In the genomic region with DNA sequence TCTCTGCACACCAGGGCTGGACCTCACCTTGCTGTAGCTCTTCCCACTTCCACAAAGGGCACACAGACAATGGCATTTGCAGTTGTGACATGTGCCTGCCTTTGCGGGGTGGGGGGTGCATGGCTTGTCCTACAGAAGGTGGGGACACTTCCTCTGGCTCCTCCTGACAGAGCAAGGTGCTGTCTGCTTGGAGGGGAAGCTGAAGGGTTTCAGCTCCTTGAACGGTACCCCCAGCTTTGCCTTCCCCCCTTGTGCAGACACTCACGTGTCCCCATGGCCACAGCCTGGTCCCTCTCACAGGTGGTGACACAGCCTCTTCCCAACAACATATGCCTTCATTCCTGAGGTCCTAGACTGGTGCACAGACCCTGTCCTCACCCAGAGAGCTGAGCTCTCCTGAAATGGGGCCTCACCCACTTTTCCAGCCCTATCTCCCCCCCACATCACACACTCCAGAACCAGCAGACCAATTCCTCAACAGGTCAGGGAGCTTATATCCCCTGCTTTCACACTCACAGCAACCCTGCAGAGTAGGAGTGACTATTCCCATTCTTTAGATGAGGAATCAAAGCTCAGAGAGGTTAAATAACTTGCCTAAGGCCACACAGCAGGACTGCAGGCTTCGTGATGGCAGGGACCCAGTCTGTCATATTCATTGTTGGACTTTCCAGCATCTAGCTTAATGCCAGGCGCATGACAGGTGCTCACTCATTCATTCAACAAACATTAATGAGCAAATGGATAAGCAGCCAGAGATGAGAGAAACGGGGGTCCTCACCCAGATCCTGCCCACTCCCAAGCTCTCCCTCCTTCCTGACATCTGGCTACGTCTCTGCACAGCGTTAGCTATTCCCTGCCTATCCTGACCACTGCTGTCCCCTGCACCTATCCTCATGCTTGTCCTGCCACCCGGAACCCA, we compare ENCODE assay signal across 1 cellular context.
TF ChIP-seq lines count a peak whose summit lies in the region.

No MANE protein-coding gene starts in this region.

TF ChIP-seq in HepG2, 621 proteins besides CTCF, POLR2A, EP300 and RAD21:
- TF ChIP-seq NCOA2 (CRISPR knock-in tag; IDR thresholded peaks at IDR 0.05) (no peak), ZNF75D (CRISPR knock-in tag; IDR thresholded peaks at IDR 0.05; ENCODE audit: borderline replicate concordance) (no peak), ZNF225 (CRISPR knock-in tag; IDR thresholded peaks at IDR 0.05) (no peak), ZNF577 (CRISPR knock-in tag; IDR thresholded peaks at IDR 0.05; ENCODE audit: borderline replicate concordance, low read depth) (no peak), POLR2AphosphoS2 (IDR thresholded peaks at IDR 0.05; ENCODE audit: low read depth, low read length) (no peak), GPN1 (CRISPR knock-in tag; IDR thresholded peaks at IDR 0.05; ENCODE audit: borderline replicate concordance) (no peak), ZBTB7B (CRISPR knock-in tag; IDR thresholded peaks at IDR 0.05) (no peak), ZNF589 (CRISPR knock-in tag; conservative IDR thresholded peaks at IDR 0.05) (no peak), ZMYM2 (CRISPR knock-in tag; IDR thresholded peaks at IDR 0.05) (no peak), REL (CRISPR knock-in tag; conservative IDR thresholded peaks at IDR 0.05) (no peak), GABPB1 (CRISPR knock-in tag; IDR thresholded peaks at IDR 0.05) (no peak), SOX5 (CRISPR knock-in tag; IDR thresholded peaks at IDR 0.05; ENCODE audit: borderline replicate concordance) (peak; percentile 50; the same call in 1 of the 2 replicates), NKX3-1 (CRISPR knock-in tag; IDR thresholded peaks at IDR 0.05) (no peak), ZNF768 (CRISPR knock-in tag; IDR thresholded peaks at IDR 0.05) (peak; percentile 79; the same call in 1 of the 2 replicates), ONECUT2 (CRISPR knock-in tag; IDR thresholded peaks at IDR 0.05) (no peak), JUN (CRISPR knock-in tag; IDR thresholded peaks at IDR 0.05) (no peak), ETV6 (CRISPR knock-in tag; conservative IDR thresholded peaks at IDR 0.05) (no peak), ZNF230 (CRISPR knock-in tag; IDR thresholded peaks at IDR 0.05) (no peak), ZSCAN25 (CRISPR knock-in tag; IDR thresholded peaks at IDR 0.05) (no peak), ZKSCAN1 (IDR thresholded peaks at IDR 0.05; ENCODE audit: low read length) (no peak), FOXP1 (IDR thresholded peaks at IDR 0.05) (no peak), FOXP1 (CRISPR knock-in tag; IDR thresholded peaks at IDR 0.05) (no peak), SIN3B (IDR thresholded peaks at IDR 0.05; ENCODE audit: low read length) (no peak), ZBTB1 (CRISPR knock-in tag; IDR thresholded peaks at IDR 0.05; ENCODE audit: borderline replicate concordance) (no peak), ZMYM3 (CRISPR knock-in tag; IDR thresholded peaks at IDR 0.05) (0 out of 2 replicates have a peak, but pooled peaks have one; percentile 59), ZNF3 (CRISPR knock-in tag; IDR thresholded peaks at IDR 0.05) (peak; percentile 86), SOX13 (IDR thresholded peaks at IDR 0.05) (no peak), SOX13 (CRISPR knock-in tag; conservative IDR thresholded peaks at IDR 0.05 in 1 of 2, IDR thresholded peaks at IDR 0.05 in 1 of 2) (0 out of 4 replicates have a peak, but pooled peaks of 1 of the 2 experiments have one; percentile 20), ZNF292 (CRISPR knock-in tag; IDR thresholded peaks at IDR 0.05; ENCODE audit: borderline replicate concordance, low read depth) (no peak), TOPORS (CRISPR knock-in tag; IDR thresholded peaks at IDR 0.05) (no peak), FOXA3 (CRISPR knock-in tag; IDR thresholded peaks at IDR 0.05) (no peak), ZNF382 (CRISPR knock-in tag; IDR thresholded peaks at IDR 0.05; ENCODE audit: borderline replicate concordance) (no peak), ELF3 (CRISPR knock-in tag; IDR thresholded peaks at IDR 0.05) (no peak), ZBTB8A (CRISPR knock-in tag; IDR thresholded peaks at IDR 0.05; ENCODE audit: borderline replicate concordance, low read depth) (no peak), BHLHE40 (IDR thresholded peaks at IDR 0.05; ENCODE audit: low read length) (0 out of 2 replicates have a peak, but pooled peaks have one; percentile 17)
- TF ChIP-seq, protein P1, sequence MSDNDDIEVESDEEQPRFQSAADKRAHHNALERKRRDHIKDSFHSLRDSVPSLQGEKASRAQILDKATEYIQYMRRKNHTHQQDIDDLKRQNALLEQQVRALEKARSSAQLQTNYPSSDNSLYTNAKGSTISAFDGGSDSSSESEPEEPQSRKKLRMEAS (IDR thresholded peaks at IDR 0.05) = 0 out of 2 replicates have a peak, but pooled peaks have one; percentile 3
- TF ChIP-seq, protein P2, sequence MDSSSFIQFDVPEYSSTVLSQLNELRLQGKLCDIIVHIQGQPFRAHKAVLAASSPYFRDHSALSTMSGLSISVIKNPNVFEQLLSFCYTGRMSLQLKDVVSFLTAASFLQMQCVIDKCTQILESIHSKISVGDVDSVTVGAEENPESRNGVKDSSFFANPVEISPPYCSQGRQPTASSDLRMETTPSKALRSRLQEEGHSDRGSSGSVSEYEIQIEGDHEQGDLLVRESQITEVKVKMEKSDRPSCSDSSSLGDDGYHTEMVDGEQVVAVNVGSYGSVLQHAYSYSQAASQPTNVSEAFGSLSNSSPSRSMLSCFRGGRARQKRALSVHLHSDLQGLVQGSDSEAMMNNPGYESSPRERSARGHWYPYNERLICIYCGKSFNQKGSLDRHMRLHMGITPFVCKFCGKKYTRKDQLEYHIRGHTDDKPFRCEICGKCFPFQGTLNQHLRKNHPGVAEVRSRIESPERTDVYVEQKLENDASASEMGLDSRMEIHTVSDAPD (CRISPR knock-in tag; IDR thresholded peaks at IDR 0.05) = no peak
- TF ChIP-seq, protein P3, sequence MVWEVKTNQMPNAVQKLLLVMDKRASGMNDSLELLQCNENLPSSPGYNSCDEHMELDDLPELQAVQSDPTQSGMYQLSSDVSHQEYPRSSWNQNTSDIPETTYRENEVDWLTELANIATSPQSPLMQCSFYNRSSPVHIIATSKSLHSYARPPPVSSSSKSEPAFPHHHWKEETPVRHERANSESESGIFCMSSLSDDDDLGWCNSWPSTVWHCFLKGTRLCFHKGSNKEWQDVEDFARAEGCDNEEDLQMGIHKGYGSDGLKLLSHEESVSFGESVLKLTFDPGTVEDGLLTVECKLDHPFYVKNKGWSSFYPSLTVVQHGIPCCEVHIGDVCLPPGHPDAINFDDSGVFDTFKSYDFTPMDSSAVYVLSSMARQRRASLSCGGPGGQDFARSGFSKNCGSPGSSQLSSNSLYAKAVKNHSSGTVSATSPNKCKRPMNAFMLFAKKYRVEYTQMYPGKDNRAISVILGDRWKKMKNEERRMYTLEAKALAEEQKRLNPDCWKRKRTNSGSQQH (CRISPR knock-in tag; IDR thresholded peaks at IDR 0.05; ENCODE audit: low read depth) = no peak
- TF ChIP-seq, protein P4, sequence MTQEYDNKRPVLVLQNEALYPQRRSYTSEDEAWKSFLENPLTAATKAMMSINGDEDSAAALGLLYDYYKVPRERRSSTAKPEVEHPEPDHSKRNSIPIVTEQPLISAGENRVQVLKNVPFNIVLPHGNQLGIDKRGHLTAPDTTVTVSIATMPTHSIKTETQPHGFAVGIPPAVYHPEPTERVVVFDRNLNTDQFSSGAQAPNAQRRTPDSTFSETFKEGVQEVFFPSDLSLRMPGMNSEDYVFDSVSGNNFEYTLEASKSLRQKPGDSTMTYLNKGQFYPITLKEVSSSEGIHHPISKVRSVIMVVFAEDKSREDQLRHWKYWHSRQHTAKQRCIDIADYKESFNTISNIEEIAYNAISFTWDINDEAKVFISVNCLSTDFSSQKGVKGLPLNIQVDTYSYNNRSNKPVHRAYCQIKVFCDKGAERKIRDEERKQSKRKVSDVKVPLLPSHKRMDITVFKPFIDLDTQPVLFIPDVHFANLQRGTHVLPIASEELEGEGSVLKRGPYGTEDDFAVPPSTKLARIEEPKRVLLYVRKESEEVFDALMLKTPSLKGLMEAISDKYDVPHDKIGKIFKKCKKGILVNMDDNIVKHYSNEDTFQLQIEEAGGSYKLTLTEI (CRISPR knock-in tag; conservative IDR thresholded peaks at IDR 0.05) = no peak
- TF ChIP-seq, protein P5, sequence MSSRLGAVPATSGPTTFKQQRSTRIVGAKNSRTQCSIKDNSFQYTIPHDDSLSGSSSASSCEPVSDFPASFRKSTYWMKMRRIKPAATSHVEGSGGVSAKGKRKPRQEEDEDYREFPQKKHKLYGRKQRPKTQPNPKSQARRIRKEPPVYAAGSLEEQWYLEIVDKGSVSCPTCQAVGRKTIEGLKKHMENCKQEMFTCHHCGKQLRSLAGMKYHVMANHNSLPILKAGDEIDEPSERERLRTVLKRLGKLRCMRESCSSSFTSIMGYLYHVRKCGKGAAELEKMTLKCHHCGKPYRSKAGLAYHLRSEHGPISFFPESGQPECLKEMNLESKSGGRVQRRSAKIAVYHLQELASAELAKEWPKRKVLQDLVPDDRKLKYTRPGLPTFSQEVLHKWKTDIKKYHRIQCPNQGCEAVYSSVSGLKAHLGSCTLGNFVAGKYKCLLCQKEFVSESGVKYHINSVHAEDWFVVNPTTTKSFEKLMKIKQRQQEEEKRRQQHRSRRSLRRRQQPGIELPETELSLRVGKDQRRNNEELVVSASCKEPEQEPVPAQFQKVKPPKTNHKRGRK (CRISPR knock-in tag; IDR thresholded peaks at IDR 0.05) = no peak
- TF ChIP-seq, protein P6, sequence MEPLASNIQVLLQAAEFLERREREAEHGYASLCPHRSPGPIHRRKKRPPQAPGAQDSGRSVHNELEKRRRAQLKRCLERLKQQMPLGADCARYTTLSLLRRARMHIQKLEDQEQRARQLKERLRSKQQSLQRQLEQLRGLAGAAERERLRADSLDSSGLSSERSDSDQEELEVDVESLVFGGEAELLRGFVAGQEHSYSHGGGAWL (CRISPR knock-in tag; IDR thresholded peaks at IDR 0.05) = no peak
- TF ChIP-seq, protein P7, sequence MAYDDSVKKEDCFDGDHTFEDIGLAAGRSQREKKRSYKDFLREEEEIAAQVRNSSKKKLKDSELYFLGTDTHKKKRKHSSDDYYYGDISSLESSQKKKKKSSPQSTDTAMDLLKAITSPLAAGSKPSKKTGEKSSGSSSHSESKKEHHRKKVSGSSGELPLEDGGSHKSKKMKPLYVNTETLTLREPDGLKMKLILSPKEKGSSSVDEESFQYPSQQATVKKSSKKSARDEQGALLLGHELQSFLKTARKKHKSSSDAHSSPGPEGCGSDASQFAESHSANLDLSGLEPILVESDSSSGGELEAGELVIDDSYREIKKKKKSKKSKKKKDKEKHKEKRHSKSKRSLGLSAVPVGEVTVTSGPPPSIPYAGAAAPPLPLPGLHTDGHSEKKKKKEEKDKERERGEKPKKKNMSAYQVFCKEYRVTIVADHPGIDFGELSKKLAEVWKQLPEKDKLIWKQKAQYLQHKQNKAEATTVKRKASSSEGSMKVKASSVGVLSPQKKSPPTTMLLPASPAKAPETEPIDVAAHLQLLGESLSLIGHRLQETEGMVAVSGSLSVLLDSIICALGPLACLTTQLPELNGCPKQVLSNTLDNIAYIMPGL (CRISPR knock-in tag; IDR thresholded peaks at IDR 0.05; ENCODE audit: borderline replicate concordance in 1 of 2, low read depth in 1 of 2) = no peak
